8 cellular contexts compared by ENCODE assay signal in genomic region chr17:67365762-67366192, GRCh38. TPM values are rescaled to one million over a fixed set of nuclear protein-coding genes. Genes with fewer than 3 reads are reported as not detected.
DNase-seq lines count a peak whose midpoint lies in the region; ATAC-seq and TF ChIP-seq lines count a peak whose summit lies in the region.

No MANE protein-coding gene starts in this region.

- peak; percentile 14 for DNase-seq in SKM-1 treated with dmso at 0.1 percent for 144 hours (lab: John Stamatoyannopoulos, UW; ENCODE audit: unreplicated experiment)
- DNase-seq in SKM-1 (lab: John Stamatoyannopoulos, UW; ENCODE audit: unreplicated experiment), result no peak
- no peak for DNase-seq in WERI-Rb-1
- DNase-seq in fibroblast of lung (ENCODE audit: low read depth in 2 of 2), result peak; percentile 71 to 80
- DNase-seq in omental fat pad (ENCODE audit: low spot score), result no peak

- peak overlapping the region; percentile 91 for H3K27ac ChIP-seq in WERI-Rb-1
- peak overlapping the region; percentile 99 for H3K27ac ChIP-seq in fibroblast of lung (ENCODE audit: insufficient read depth, low read length)

- peaks cover 44% of the 10 kb centered on the region for H3K36me3 ChIP-seq in WERI-Rb-1
- no peaks in the 10 kb centered on the region for H3K36me3 ChIP-seq in fibroblast of lung (ENCODE audit: control insufficient read depth, insufficient read depth, low read length)

- no peak for TF ChIP-seq CTCF in WERI-Rb-1 (IDR thresholded peaks at IDR 0.05; ENCODE audit: low read depth, low read length)
- TF ChIP-seq CTCF in fibroblast of lung (conservative IDR thresholded peaks at IDR 0.05 in 1 of 2, IDR thresholded peaks at IDR 0.05 in 1 of 2; ENCODE audit: low read depth in 1 of 2, low read length in 2 of 2), result no peak
- TF ChIP-seq CTCF in omental fat pad (IDR thresholded peaks at IDR 0.05), result no peak

- ATAC-seq in HG03196 (IDR thresholded peaks at IDR 0.05; ENCODE audit: unreplicated experiment) (peak; percentile 12), omental fat pad (ENCODE audit: low FRiP score) (peak; percentile 78), HG03565 (IDR thresholded peaks at IDR 0.05; ENCODE audit: unreplicated experiment) (no peak), HG03571 (IDR thresholded peaks at IDR 0.05; ENCODE audit: unreplicated experiment) (no peak)

- peaks cover 12% of the 10 kb centered on the region for H3K4me1 ChIP-seq in fibroblast of lung (ENCODE audit: control insufficient read depth, extremely low read depth, insufficient read depth, low read length)

- H3K27me3 ChIP-seq in WERI-Rb-1 (ENCODE audit: insufficient read depth, low read depth, severe bottlenecking), result no peaks in the 10 kb centered on the region
- no peaks in the 10 kb centered on the region for H3K27me3 ChIP-seq in fibroblast of lung (ENCODE audit: control insufficient read depth, insufficient read depth, low read length)

- peaks cover 56% of the 10 kb centered on the region for H3K79me2 ChIP-seq in fibroblast of lung (ENCODE audit: control insufficient read depth, insufficient read depth, low read length)

- no peak overlapping the region for H2AFZ ChIP-seq in fibroblast of lung (ENCODE audit: low read length)

- peak overlapping the region; percentile 100 for H3K9ac ChIP-seq in fibroblast of lung (ENCODE audit: insufficient read depth, low read length)

- H4K20me1 ChIP-seq in fibroblast of lung (ENCODE audit: control insufficient read depth, extremely low read depth, insufficient read depth, low read length), result no peaks in the 10 kb centered on the region

- H3K4me3 ChIP-seq in WERI-Rb-1 (ENCODE audit: low read depth, low read length) (peak overlapping the region; percentile 97), fibroblast of lung (replicated peaks in 1 of 4; ENCODE audit: control extremely low read depth in 1 of 4, insufficient read depth in 1 of 4, low read depth in 3 of 4, low read length in 4 of 4) (peak overlapping the region; percentile 94 to 100 (median 98))

- H3K9me3 ChIP-seq in WERI-Rb-1 (ENCODE audit: severe bottlenecking) (no peaks in the 10 kb centered on the region), fibroblast of lung (ENCODE audit: control insufficient read depth, insufficient read depth, low read depth, low read length) (no peaks in the 10 kb centered on the region)

- peak overlapping the region; percentile 92 for H3K4me2 ChIP-seq in fibroblast of lung (ENCODE audit: extremely low read depth, insufficient read depth, low read length)

RNA-seq across cellular contexts. Expression of gene PSMD12, which starts 0.6 kb away (rescaled TPM):
- 19.3 and 21.3 TPM in 2 replicates for total RNA-seq in fibroblast of lung
- 66.2 and 74.2 TPM in 2 replicates for polyA plus RNA-seq in fibroblast of lung
- 45.6 and 55.4 TPM in 2 replicates for polyA plus RNA-seq in fibroblast of lung (2012)
- polyA minus RNA-seq in fibroblast of lung (ENCODE audit: low replicate concordance), result 7.7 and 12.0 TPM in 2 replicates
- 10 to 100 TPM; 23.6 to 52.4 (median 24.4) TPM for total RNA-seq in omental fat pad

RNA-seq across cellular contexts. Expression of gene PITPNC1, which starts 11.3 kb away (rescaled TPM):
- 4.1 and 5.8 TPM in 2 replicates for total RNA-seq in fibroblast of lung
- 7.1 and 18.1 TPM in 2 replicates for polyA plus RNA-seq in fibroblast of lung
- polyA plus RNA-seq in fibroblast of lung (2012), result 6.1 and 14.6 TPM in 2 replicates
- 3.1 and 9.2 TPM in 2 replicates for polyA minus RNA-seq in fibroblast of lung (ENCODE audit: low replicate concordance)
- 10 to 100 TPM; 22.6 to 53.4 (median 35.0) TPM for total RNA-seq in omental fat pad

Comparison
In these comparisons a context has a peak if more than half of its experiments do, and no peak if none do; other contexts are left out.
1. DNase-seq: peak in SKM-1 treated with dmso at 0.1 percent for 144 hours (single experiment) and fibroblast of lung (2 of 2); none in SKM-1 (single experiment), WERI-Rb-1 (single experiment) and omental fat pad (single experiment).
2. ATAC-seq: peak in HG03196 (single experiment) and omental fat pad (single experiment); none in HG03565 (single experiment) and HG03571 (single experiment).